In genomic region chr17:43846221-43846712, GRCh38 we compare ENCODE assay signal across 8 cellular contexts. TPM values are rescaled to one million over a fixed set of nuclear protein-coding genes. Genes with fewer than 3 reads are reported as not detected.
A peak's percentile ranks its signal among the peaks of the same experiment; 100 is the strongest.
DNase-seq lines count a peak whose midpoint lies in the region; ATAC-seq and TF ChIP-seq lines count a peak whose summit lies in the region.

No MANE protein-coding gene starts in this region.

- ATAC-seq in gastroesophageal sphincter (peak; percentile 95), thoracic aorta (ENCODE audit: insufficient number of reproducible peaks, low FRiP score, low read depth) (peak; percentile 46), GM21619 (IDR thresholded peaks at IDR 0.05; ENCODE audit: unreplicated experiment) (no peak)

- WGBS in gastroesophageal sphincter (ENCODE audit: low coverage in 1 of 2), 2 donors, result 17 to 20% methylated on average over 2 to 5 of the region's 13 CpGs

- H3K79me2 ChIP-seq in osteoblast (ENCODE audit: insufficient read depth, low read length), result no peaks in the 10 kb centered on the region

- peak overlapping the region; percentile 49 for H2AFZ ChIP-seq in osteoblast (ENCODE audit: low read length)

- H3K9me3 ChIP-seq in gastroesophageal sphincter, result no peaks in the 10 kb centered on the region
- no peaks in the 10 kb centered on the region for H3K9me3 ChIP-seq in osteoblast (ENCODE audit: low read depth, low read length)
- H3K9me3 ChIP-seq in thoracic aorta, result no peaks in the 10 kb centered on the region

- no peak for TF ChIP-seq POLR2A in gastroesophageal sphincter (IDR thresholded peaks at IDR 0.05)

- H4K20me1 ChIP-seq in osteoblast (ENCODE audit: insufficient read depth, low read length), result no peaks in the 10 kb centered on the region

- H3K4me3 ChIP-seq in gastroesophageal sphincter (no peak overlapping the region), osteoblast (ENCODE audit: insufficient read depth, low read length) (no peak overlapping the region), thoracic aorta (no peak overlapping the region)

- H3K27ac ChIP-seq in gastroesophageal sphincter (peak overlapping the region in 2 of 4 donors; percentile 9 to 39), osteoblast (ENCODE audit: low read depth, low read length) (no peak overlapping the region), thoracic aorta (peak overlapping the region; percentile 10 to 64)

- no peaks in the 10 kb centered on the region for H3K27me3 ChIP-seq in gastroesophageal sphincter
- H3K27me3 ChIP-seq in osteoblast (ENCODE audit: insufficient read depth, low read length), result peaks cover 8% of the 10 kb centered on the region
- H3K27me3 ChIP-seq in thoracic aorta (replicated peaks; ENCODE audit: insufficient read depth), result no peaks in the 10 kb centered on the region

- TF ChIP-seq CTCF in gastroesophageal sphincter (IDR thresholded peaks at IDR 0.05) (peak in 3 of 4 experiments; percentile 93 to 99 (median 98)), osteoblast (IDR thresholded peaks at IDR 0.05; ENCODE audit: extremely low read depth, low read depth, low read length) (peak; percentile 95), thoracic aorta (IDR thresholded peaks at IDR 0.05) (peak; percentile 99)

- DNase-seq in EL (peak; percentile 68), KBM-7 (peak; percentile 73), SHP77 (lab: John Stamatoyannopoulos, UW) (peak; percentile 52 to 65), activated gamma-delta T cell (lab: John Stamatoyannopoulos, UW) (peak; percentile 41), osteoblast (ENCODE audit: insufficient read length, low spot score, missing footprints) (peak; percentile 98), thoracic aorta (ENCODE audit: low spot score) (peak; percentile 36)

- no peak overlapping the region for H3K4me2 ChIP-seq in osteoblast (ENCODE audit: insufficient read depth, low read length)

- in situ Hi-C loops in KBM-7 (cut with MboI; ENCODE audit: low pct_unique_long_range_greater_than_20kb, low sequenced_read_pairs), result no loop called here

- H3K4me1 ChIP-seq in gastroesophageal sphincter, result peaks cover 0 to 29% (median 4%) of the 10 kb centered on the region in 3 donors
- peaks cover 3% of the 10 kb centered on the region for H3K4me1 ChIP-seq in osteoblast (ENCODE audit: insufficient read depth, low read length)
- H3K4me1 ChIP-seq in thoracic aorta (ENCODE audit: control insufficient read depth in 1 of 2, low read depth in 2 of 2), result peaks cover 5 to 21% of the 10 kb centered on the region in 2 donors

- H3K36me3 ChIP-seq in gastroesophageal sphincter (no peaks in the 10 kb centered on the region), osteoblast (ENCODE audit: insufficient read depth, low read length) (no peaks in the 10 kb centered on the region), thoracic aorta (no peaks in the 10 kb centered on the region)

- no peak for TF ChIP-seq EP300 in gastroesophageal sphincter (IDR thresholded peaks at IDR 0.05)

RNA-seq across cellular contexts. Expression of gene CD300LG, which starts 0.7 kb away (rescaled TPM):
- total RNA-seq in gastroesophageal sphincter (10 to 100 TPM in 1 of 4 donors, 1 to 10 TPM in 3; 1.6 to 16.2 (median 3.7) TPM), osteoblast (not detected in 2 replicates), thoracic aorta (1 to 10 TPM in 1 of 2 donors, under 1 TPM in 1; 0.35 to 3.2 TPM)

RNA-seq across cellular contexts. Expression of gene MPP3, which starts 13.3 kb away (rescaled TPM):
- total RNA-seq in gastroesophageal sphincter (10 to 100 TPM in 1 of 4 donors, 1 to 10 TPM in 3; 5.1 to 10.8 (median 7.8) TPM), osteoblast (6.2 and 7.1 TPM in 2 replicates), thoracic aorta (10 to 100 TPM; 32.8 to 73.8 TPM)

Comparison
In these comparisons a context has a peak if more than half of its experiments do, and no peak if none do; other contexts are left out.
1. DNase-seq: peak in every context shown above with its lines; median percentile 98 in osteoblast; 73 in KBM-7; 68 in EL; 58 in SHP77; 41 in activated gamma-delta T cell; 36 in thoracic aorta.